In the genomic region with DNA sequence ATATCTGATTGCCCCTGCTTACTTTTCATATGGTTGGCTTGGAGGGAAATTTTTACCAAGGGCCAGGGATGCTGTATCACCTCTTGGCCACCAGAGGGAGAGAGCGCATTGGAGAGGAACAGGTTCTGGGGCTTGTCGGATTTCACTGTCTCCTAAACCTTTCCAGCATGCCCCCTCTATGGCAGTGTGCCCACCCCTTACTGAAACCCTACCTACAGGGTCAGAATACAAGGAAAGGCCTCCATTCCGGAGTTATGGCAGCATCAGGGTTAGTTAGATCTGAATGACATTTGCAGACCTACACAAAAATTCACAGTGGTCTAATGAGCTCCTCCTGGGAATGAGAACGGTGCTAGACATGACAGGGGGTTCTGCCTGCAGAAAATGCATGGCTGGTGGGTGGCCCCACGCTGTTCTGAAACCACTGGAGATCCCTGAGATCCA, we compare ENCODE assay signal across 9 cellular contexts. TPM values are rescaled to one million over a fixed set of nuclear protein-coding genes. Genes with fewer than 3 reads are reported as not detected.
DNase-seq lines count a peak whose midpoint lies in the region; ATAC-seq and TF ChIP-seq lines count a peak whose summit lies in the region.
"Had no signal": no experiment of that assay in that cellular context is flagged by ENCODE, and none has a peak within 500 bp of the region (broad histone marks: within the 10 kb centered on the region; RNA-seq: fewer than 3 reads in every experiment).

No MANE protein-coding gene starts in this region.

- no peaks in the 10 kb centered on the region for H3K27me3 ChIP-seq in CD4-positive, alpha-beta T cell (ENCODE audit: control insufficient read depth, insufficient read depth, low read length)
- H3K27me3 ChIP-seq in KMS-11 (ENCODE audit: insufficient read depth, low read depth), result no peaks in the 10 kb centered on the region
- no peaks in the 10 kb centered on the region for H3K27me3 ChIP-seq in ascending aorta

- H3K4me2 ChIP-seq in KMS-11, result no peak overlapping the region

- H3K9me3 ChIP-seq in CD4-positive, alpha-beta T cell (ENCODE audit: control insufficient read depth, low read length), result no peaks in the 10 kb centered on the region
- no peaks in the 10 kb centered on the region for H3K9me3 ChIP-seq in ascending aorta

- H2AFZ ChIP-seq in KMS-11 (ENCODE audit: low read depth), result peak overlapping the region; percentile 50; the same call in 1 of the 2 replicates

- H3K36me3 ChIP-seq in KMS-11 (ENCODE audit: insufficient read depth) (no peaks in the 10 kb centered on the region), ascending aorta (no peaks in the 10 kb centered on the region)

- peak; percentile 55 for ATAC-seq in CD4-positive, alpha-beta T cell (ENCODE audit: poor library complexity)
- no peak for ATAC-seq in GM18873 (IDR thresholded peaks at IDR 0.05; ENCODE audit: low FRiP score, unreplicated experiment)

- H3K27ac ChIP-seq in CD4-positive, alpha-beta T cell (ENCODE audit: low read depth, low read length), result no peak overlapping the region
- no peak overlapping the region for H3K27ac ChIP-seq in KMS-11
- no peak overlapping the region for H3K27ac ChIP-seq in ascending aorta

- H4K20me1 ChIP-seq in KMS-11 (ENCODE audit: insufficient read depth), result no peaks in the 10 kb centered on the region

- H3K9ac ChIP-seq in KMS-11, result no peak overlapping the region

- CTCF ChIA-PET in CD4-positive, alpha-beta T cell (lab: Charles Lee), result interaction anchor here (0.9 to 1.5 kb wide), 2 partner anchors 11 to 258 kb away, joined by 3 to 6 read pairs; no protein-coding TSS in a partner anchor

- H3K4me3 Mint-ChIP-seq in CD4-positive, alpha-beta T cell, result no peak overlapping the region
- H3K4me3 Mint-ChIP-seq in immature natural killer cell, result no peak overlapping the region
- H3K4me3 Mint-ChIP-seq: natural killer cell treated with Interleukin-12 subunit alpha and Interleukin-12 subunit beta and Interleukin-15 and Interleukin-18, amount 100 ng/mL, for 72 hours had no signal

- H3K27me3 Mint-ChIP-seq in CD4-positive, alpha-beta T cell, result no peaks in the 10 kb centered on the region
- H3K27me3 Mint-ChIP-seq in immature natural killer cell (ENCODE audit: low read depth in 3 of 3), result peaks cover 2 to 11% (median 6%) of the 10 kb centered on the region in 3 donors

- no peaks in the 10 kb centered on the region for H3K4me1 ChIP-seq in KMS-11 (ENCODE audit: low read depth, poor library complexity, severe bottlenecking)
- H3K4me1 ChIP-seq in ascending aorta, result peaks cover 10 to 44% of the 10 kb centered on the region in 2 donors

- H3K27ac Mint-ChIP-seq in CD4-positive, alpha-beta T cell, result no peak overlapping the region
- no peak overlapping the region for H3K27ac Mint-ChIP-seq in immature natural killer cell
- H3K27ac Mint-ChIP-seq: natural killer cell treated with Interleukin-12 subunit alpha and Interleukin-12 subunit beta and Interleukin-15 and Interleukin-18, amount 100 ng/mL, for 72 hours had no signal

- peak in 9 of 10 experiments; percentile 2 to 42 (median 20) for DNase-seq in CD4-positive, alpha-beta T cell
- DNase-seq in GM19238 (ENCODE audit: insufficient read length, low spot score) (peak; percentile 45), SHP77 treated with DMSO at 0.1 percent for 48 hours (lab: John Stamatoyannopoulos, UW) (peak; percentile 5), ascending aorta (ENCODE audit: low spot score in 2 of 2) (peak in 1 of 2 donors; percentile 82), immature natural killer cell (peak; percentile 30 to 41 (median 31))
- peak; percentile 5 for DNase-seq in stimulated activated CD4-positive, alpha-beta T cell treated with anti-CD3 and anti-CD28 coated beads, Interleukin-2, amount 100 ng/mL, for 4 hours (ENCODE audit: low read depth)

- intact Hi-C loops in CD4-positive, alpha-beta T cell (cut with DNase I, micrococcal nuclease), result loop anchor here (1.0 to 5.0 kb wide), 4 partner anchors 260 to 451 kb away; a partner anchor contains a TSS
- intact Hi-C loops in ascending aorta (cut with DNase I), result loop anchor here (1.0 to 10.0 kb wide), 4 partner anchors 37 to 1026 kb away; no protein-coding TSS in a partner anchor

- peak; percentile 90 for TF ChIP-seq CTCF in CD4-positive, alpha-beta T cell (IDR thresholded peaks at IDR 0.05)
- peak; percentile 99 for TF ChIP-seq CTCF in KMS-11 (conservative IDR thresholded peaks at IDR 0.05; ENCODE audit: low read depth, low read length)
- peak; percentile 85 to 97 (median 88) for TF ChIP-seq CTCF in ascending aorta (IDR thresholded peaks at IDR 0.05)

- H3K4me3 ChIP-seq in KMS-11 (IDR thresholded peaks at IDR 0.05; ENCODE audit: insufficient read depth, low read depth, low read length), result no peak overlapping the region
- H3K4me3 ChIP-seq in ascending aorta, result no peak overlapping the region

- H3K79me2 ChIP-seq in KMS-11 (ENCODE audit: insufficient read depth, low read depth), result no peaks in the 10 kb centered on the region

- POLR2A ChIA-PET in CD4-positive, alpha-beta T cell (lab: Charles Lee), result no interaction called here

- no peaks in the 10 kb centered on the region for H3K9me3 Mint-ChIP-seq in CD4-positive, alpha-beta T cell
- no peaks in the 10 kb centered on the region for H3K9me3 Mint-ChIP-seq in immature natural killer cell
- H3K9me3 Mint-ChIP-seq: natural killer cell treated with Interleukin-12 subunit alpha and Interleukin-12 subunit beta and Interleukin-15 and Interleukin-18, amount 100 ng/mL, for 72 hours had no signal

- H3K36me3 Mint-ChIP-seq in CD4-positive, alpha-beta T cell (ENCODE audit: low read depth), result no peaks in the 10 kb centered on the region
- no peaks in the 10 kb centered on the region for H3K36me3 Mint-ChIP-seq in immature natural killer cell
- H3K36me3 Mint-ChIP-seq: natural killer cell treated with Interleukin-12 subunit alpha and Interleukin-12 subunit beta and Interleukin-15 and Interleukin-18, amount 100 ng/mL, for 72 hours had no signal

- H3K4me1 Mint-ChIP-seq in CD4-positive, alpha-beta T cell (ENCODE audit: low read depth), result no peaks in the 10 kb centered on the region
- peaks cover 0 to 2% of the 10 kb centered on the region in 2 donors for H3K4me1 Mint-ChIP-seq in immature natural killer cell

RNA-seq across cellular contexts. Expression of a gene that starts 5.8 kb away (rescaled TPM):
- total RNA-seq in CD4-positive, alpha-beta T cell, result not detected
- not detected for total RNA-seq in ascending aorta
- polyA plus RNA-seq in immature natural killer cell, result under 1 TPM; 0.03 to 0.65 (median 0.19) TPM
